1 cellular context compared by ENCODE assay signal in the genomic region with DNA sequence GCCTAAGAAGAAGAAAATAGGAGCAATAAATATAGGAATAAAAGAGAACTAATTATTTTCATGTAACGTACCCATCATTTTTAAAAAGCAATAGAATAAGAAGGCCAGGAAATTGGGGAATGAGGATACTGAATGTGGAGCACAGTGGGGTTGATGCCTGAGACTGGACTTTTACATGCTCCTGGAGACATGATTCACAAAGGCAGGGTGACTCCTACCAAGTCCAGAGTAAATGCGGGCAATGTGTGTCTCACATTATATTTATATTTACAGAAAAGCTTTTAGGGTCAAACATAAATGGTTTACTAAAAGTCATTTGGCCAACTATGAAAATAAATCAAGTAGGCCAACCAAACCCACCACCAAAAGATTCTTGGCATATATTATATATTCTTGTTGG.
TF ChIP-seq lines count a peak whose summit lies in the region.

No MANE protein-coding gene starts in this region.

TF ChIP-seq in SK-N-SH, 30 proteins besides CTCF, POLR2A, EP300 and RAD21 (continued from another document):
- TF ChIP-seq, protein P1, sequence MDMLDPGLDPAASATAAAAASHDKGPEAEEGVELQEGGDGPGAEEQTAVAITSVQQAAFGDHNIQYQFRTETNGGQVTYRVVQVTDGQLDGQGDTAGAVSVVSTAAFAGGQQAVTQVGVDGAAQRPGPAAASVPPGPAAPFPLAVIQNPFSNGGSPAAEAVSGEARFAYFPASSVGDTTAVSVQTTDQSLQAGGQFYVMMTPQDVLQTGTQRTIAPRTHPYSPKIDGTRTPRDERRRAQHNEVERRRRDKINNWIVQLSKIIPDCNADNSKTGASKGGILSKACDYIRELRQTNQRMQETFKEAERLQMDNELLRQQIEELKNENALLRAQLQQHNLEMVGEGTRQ (IDR thresholded peaks at IDR 0.05; ENCODE audit: borderline replicate concordance, low read depth, low read length) = no peak
- no peak for TF ChIP-seq RFX5 (IDR thresholded peaks at IDR 0.05; ENCODE audit: low read length)
- TF ChIP-seq GATA2 (CRISPR knock-in tag; IDR thresholded peaks at IDR 0.05) = no peak
- TF ChIP-seq YY1 (IDR thresholded peaks at IDR 0.05; ENCODE audit: low read depth) = no peak
- TF ChIP-seq, protein P2, sequence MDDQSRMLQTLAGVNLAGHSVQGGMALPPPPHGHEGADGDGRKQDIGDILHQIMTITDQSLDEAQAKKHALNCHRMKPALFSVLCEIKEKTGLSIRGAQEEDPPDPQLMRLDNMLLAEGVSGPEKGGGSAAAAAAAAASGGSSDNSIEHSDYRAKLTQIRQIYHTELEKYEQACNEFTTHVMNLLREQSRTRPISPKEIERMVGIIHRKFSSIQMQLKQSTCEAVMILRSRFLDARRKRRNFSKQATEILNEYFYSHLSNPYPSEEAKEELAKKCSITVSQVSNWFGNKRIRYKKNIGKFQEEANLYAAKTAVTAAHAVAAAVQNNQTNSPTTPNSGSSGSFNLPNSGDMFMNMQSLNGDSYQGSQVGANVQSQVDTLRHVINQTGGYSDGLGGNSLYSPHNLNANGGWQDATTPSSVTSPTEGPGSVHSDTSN (IDR thresholded peaks at IDR 0.05) = no peak
- no peak for TF ChIP-seq RCOR1 (IDR thresholded peaks at IDR 0.05; ENCODE audit: low read length)
